In genomic region chr19:5706876-5707573, GRCh38 we compare ENCODE assay signal across 1 cellular context.
A peak's percentile ranks its signal among the peaks of the same experiment; 100 is the strongest.
TF ChIP-seq lines count a peak whose summit lies in the region.

No MANE protein-coding gene starts in this region.

TF ChIP-seq in K562, 482 proteins besides CTCF, POLR2A, EP300 and RAD21 (continues in another document):
- TF ChIP-seq ZNF512 (tag; IDR thresholded peaks at IDR 0.05) (no peak), SNAPC5 (CRISPR knock-in tag; IDR thresholded peaks at IDR 0.05) (no peak), FOS (IDR thresholded peaks at IDR 0.05; ENCODE audit: extremely low read depth, insufficient read length) (no peak), RREB1 (CRISPR knock-in tag; IDR thresholded peaks at IDR 0.05) (no peak), ZHX1 (conservative IDR thresholded peaks at IDR 0.05; ENCODE audit: low read length) (no peak), ARNT (IDR thresholded peaks at IDR 0.05) (no peak), CBFA2T3 (IDR thresholded peaks at IDR 0.05) (no peak), POLR2AphosphoS2 (IDR thresholded peaks at IDR 0.05; ENCODE audit: low read length) (0 out of 2 replicates have a peak, but pooled peaks have one; percentile 12), SMAD1 (IDR thresholded peaks at IDR 0.05; ENCODE audit: low read depth, low read length, partially characterized antibody) (no peak), ZBTB11 (CRISPR knock-in tag; IDR thresholded peaks at IDR 0.05) (no peak), EP400 (IDR thresholded peaks at IDR 0.05) (no peak), ZBTB2 (IDR thresholded peaks at IDR 0.05) (no peak), MEIS2 (IDR thresholded peaks at IDR 0.05; ENCODE audit: partially characterized antibody) (no peak), ARID1B (IDR thresholded peaks at IDR 0.05) (no peak), ZNF311 (CRISPR knock-in tag; IDR thresholded peaks at IDR 0.05) (no peak), ZZZ3 (IDR thresholded peaks at IDR 0.05) (no peak), ZNF436 (CRISPR knock-in tag; IDR thresholded peaks at IDR 0.05) (no peak), MYNN (IDR thresholded peaks at IDR 0.05) (0 out of 2 replicates have a peak, but pooled peaks have one; percentile 30), MYNN (CRISPR knock-in tag; IDR thresholded peaks at IDR 0.05) (no peak), ZKSCAN8 (CRISPR knock-in tag; IDR thresholded peaks at IDR 0.05) (no peak), POLR2B (IDR thresholded peaks at IDR 0.05; ENCODE audit: low read depth, partially characterized antibody) (peak; percentile 38), ZBTB33 (CRISPR knock-in tag; IDR thresholded peaks at IDR 0.05) (peak; percentile 35; the same call in 1 of the 2 replicates), MAFK (IDR thresholded peaks at IDR 0.05; ENCODE audit: low read length) (no peak), POLR2G (IDR thresholded peaks at IDR 0.05; ENCODE audit: low read depth, low read length) (peak; percentile 57), KDM1A (IDR thresholded peaks at IDR 0.05) (no peak), DMBX1 (CRISPR knock-in tag; IDR thresholded peaks at IDR 0.05; ENCODE audit: borderline replicate concordance) (no peak), ZNF121 (CRISPR knock-in tag; conservative IDR thresholded peaks at IDR 0.05) (no peak), BMI1 (IDR thresholded peaks at IDR 0.05; ENCODE audit: low read length) (no peak), UBTF (IDR thresholded peaks at IDR 0.05; ENCODE audit: borderline replicate concordance in 1 of 2, low read depth in 2 of 2, low read length in 2 of 2) (no peak), PBX2 (CRISPR knock-in tag; IDR thresholded peaks at IDR 0.05; ENCODE audit: low read depth) (no peak), PBX2 (tag; conservative IDR thresholded peaks at IDR 0.05; ENCODE audit: low read depth) (no peak), MXD1 (CRISPR knock-in tag; IDR thresholded peaks at IDR 0.05; ENCODE audit: borderline replicate concordance, poor library complexity, severe bottlenecking) (no peak), XRCC5 (IDR thresholded peaks at IDR 0.05; ENCODE audit: low read depth, low read length) (no peak)
